In the genomic region with DNA sequence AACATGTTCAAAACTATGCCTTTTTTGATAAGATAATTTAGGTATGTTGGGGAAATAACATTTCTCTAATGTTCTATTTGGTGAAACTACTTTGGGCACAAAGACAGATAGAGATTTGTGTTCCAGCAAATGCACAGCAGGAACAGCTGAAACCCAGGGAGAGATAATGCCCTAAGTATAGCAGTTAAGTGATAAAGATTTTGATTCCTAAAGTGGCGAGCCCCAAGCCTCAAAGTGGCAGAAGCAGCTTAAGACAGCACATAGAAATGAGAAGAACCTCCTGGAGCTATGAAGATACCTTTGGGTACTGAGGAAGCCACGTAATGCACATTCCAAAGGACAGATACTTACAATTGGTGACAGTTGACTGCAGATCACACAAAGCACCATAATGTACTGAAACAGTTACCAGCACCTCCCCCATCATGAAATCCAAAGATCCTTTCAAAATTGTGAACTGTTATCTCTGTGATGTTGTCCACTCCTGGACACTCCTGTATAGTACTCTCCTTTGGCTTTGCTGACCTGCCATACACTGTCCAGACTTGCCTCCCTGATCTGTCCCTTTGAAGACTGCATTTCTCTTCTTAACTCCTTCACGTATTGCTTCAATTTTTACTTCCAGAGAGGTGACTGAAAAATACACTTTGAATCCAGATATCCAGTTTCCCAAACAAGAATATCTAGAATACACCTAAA, we compare ENCODE assay signal across 22 cellular contexts.
"Had no signal": no experiment of that assay in that cellular context is flagged by ENCODE, and none has a peak within 500 bp of the region (broad histone marks: within the 10 kb centered on the region; RNA-seq: fewer than 3 reads in every experiment).

No MANE protein-coding gene starts in this region.

- H3K4me3 ChIP-seq: adrenal gland, K562, Peyer's patch had no signal

- H3K27ac Mint-ChIP-seq: activated CD8-positive, alpha-beta T cell treated with anti-CD3 and anti-CD28 coated beads for 36 hours; activated naive CD8-positive, alpha-beta T cell treated with anti-CD3 and anti-CD28 coated beads, Interleukin-2, amount 10 ng/mL, durations not matched to agents 7 days and 5 days; T-helper 17 cell had no signal

- H3K36me3 ChIP-seq: adrenal gland, Peyer's patch had no signal

- H3K4me1 ChIP-seq: adrenal gland, Peyer's patch had no signal

- H3K27ac ChIP-seq: adrenal gland, Peyer's patch, RWPE1 had no signal

- H3K4me3 Mint-ChIP-seq: activated CD8-positive, alpha-beta T cell treated with anti-CD3 and anti-CD28 coated beads for 36 hours; activated naive CD8-positive, alpha-beta T cell treated with anti-CD3 and anti-CD28 coated beads, Interleukin-2, amount 10 ng/mL, durations not matched to agents 7 days and 5 days; T-helper 17 cell had no signal

- H3K27me3 Mint-ChIP-seq: activated CD8-positive, alpha-beta T cell treated with anti-CD3 and anti-CD28 coated beads for 36 hours; activated naive CD8-positive, alpha-beta T cell treated with anti-CD3 and anti-CD28 coated beads, Interleukin-2, amount 10 ng/mL, durations not matched to agents 7 days and 5 days; T-helper 17 cell had no signal

- H3K36me3 Mint-ChIP-seq: activated naive CD8-positive, alpha-beta T cell treated with anti-CD3 and anti-CD28 coated beads, Interleukin-2, amount 10 ng/mL, durations not matched to agents 7 days and 5 days had no signal

- H3K4me1 Mint-ChIP-seq: activated naive CD8-positive, alpha-beta T cell treated with anti-CD3 and anti-CD28 coated beads, Interleukin-2, amount 10 ng/mL, durations not matched to agents 7 days and 5 days; T-helper 17 cell had no signal

- H3K9me3 ChIP-seq: adrenal gland, Peyer's patch had no signal

- DNase-seq: activated CD4-positive, alpha-beta T cell treated with anti-CD3 and anti-CD28 coated beads, Interleukin-2, amount 50 U/mL, for 1 hour; activated CD4-positive, CD25-positive, alpha-beta regulatory T cell; activated CD8-positive, alpha-beta memory T cell treated with anti-CD3 and anti-CD28 coated beads, Interleukin-2, amount 50 U/mL, for 4 hours; activated CD8-positive, alpha-beta T cell treated with anti-CD3 and anti-CD28 coated beads for 36 hours; activated naive CD4-positive, alpha-beta T cell treated with anti-CD3 and anti-CD28 coated beads, Interleukin-2, amount 50 U/mL, for 16 hours; activated naive CD8-positive, alpha-beta T cell treated with anti-CD3 and anti-CD28 coated beads, Interleukin-2, amount 10 ng/mL, durations not matched to agents 7 days and 5 days; adrenal gland; anterior cingulate cortex; Karpas-422; MM.1S; NCI-H1105; NCI-H1436; NCI-H1694 treated with DMSO at 0.1 percent for 48 hours; NCI-H2029 treated with DMSO at 0.1 percent for 48 hours; NCI-H524; Peyer's patch; SHP77 treated with DMSO at 0.1 percent for 48 hours; T-helper 17 cell; T1000 had no signal

- H3K27me3 ChIP-seq: adrenal gland, Peyer's patch had no signal

- ATAC-seq: activated CD8-positive, alpha-beta T cell treated with anti-CD3 and anti-CD28 coated beads for 36 hours; K562; T-helper 17 cell had no signal

- FAIRE-seq: K562, TTC549 had no signal
